8 cellular contexts compared by ENCODE assay signal in genomic region chr16:47143677-47144558, GRCh38. TPM values are rescaled to one million over a fixed set of nuclear protein-coding genes. Genes with fewer than 3 reads are reported as not detected.
A peak's percentile ranks its signal among the peaks of the same experiment; 100 is the strongest.
DNase-seq lines count a peak whose midpoint lies in the region; ATAC-seq, FAIRE-seq and TF ChIP-seq lines count a peak whose summit lies in the region.

A gene with protein sequence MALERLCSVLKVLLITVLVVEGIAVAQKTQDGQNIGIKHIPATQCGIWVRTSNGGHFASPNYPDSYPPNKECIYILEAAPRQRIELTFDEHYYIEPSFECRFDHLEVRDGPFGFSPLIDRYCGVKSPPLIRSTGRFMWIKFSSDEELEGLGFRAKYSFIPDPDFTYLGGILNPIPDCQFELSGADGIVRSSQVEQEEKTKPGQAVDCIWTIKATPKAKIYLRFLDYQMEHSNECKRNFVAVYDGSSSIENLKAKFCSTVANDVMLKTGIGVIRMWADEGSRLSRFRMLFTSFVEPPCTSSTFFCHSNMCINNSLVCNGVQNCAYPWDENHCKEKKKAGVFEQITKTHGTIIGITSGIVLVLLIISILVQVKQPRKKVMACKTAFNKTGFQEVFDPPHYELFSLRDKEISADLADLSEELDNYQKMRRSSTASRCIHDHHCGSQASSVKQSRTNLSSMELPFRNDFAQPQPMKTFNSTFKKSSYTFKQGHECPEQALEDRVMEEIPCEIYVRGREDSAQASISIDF (minus strand): TSS chr16:47143945. CDS start chr16:47143612, 333 bp downstream.

- H3K9me2 ChIP-seq in DOHH2 (replicated peaks; ENCODE audit: control insufficient read depth, low read length), result no peaks in the 10 kb centered on the region

- peak; percentile 13 for FAIRE-seq in HTR-8/SVneo (lab: Jason Lieb, UNC)

- peaks cover 38% of the 10 kb centered on the region for H3K27me3 Mint-ChIP-seq in activated naive CD4-positive, alpha-beta T cell treated with anti-CD3 and anti-CD28 coated beads for 36 hours (ENCODE audit: low read depth)

- in situ Hi-C loops in SK-MEL-5 (cut with HindIII; ENCODE audit: low pct_unique_long_range_greater_than_20kb, low sequenced_read_pairs), result no loop called here

- WGBS in trophoblast cell (ENCODE audit: extremely low coverage, insufficient coverage, insufficient read length), result no CpG with 5 or more reads among the region's 130 CpGs

- H4K12ac ChIP-seq in trophoblast cell (ENCODE audit: low read depth, low read length), result peak within 1 kb of the TSS; percentile 39

- CTCF ChIA-PET in activated naive CD4-positive, alpha-beta T cell treated with anti-CD3 and anti-CD28 coated beads for 36 hours (lab: Charles Lee), result interaction anchor here (0.6 to 5.7 kb wide), 15 partner anchors 32 to 1021 kb away, joined by 3 to 38 read pairs (median 4); partner anchors contain the start of gene ABCC12

- H3K79me1 ChIP-seq in trophoblast cell (ENCODE audit: low read length), result no peaks in the 10 kb centered on the region

- H3K4me3 ChIP-seq in DOHH2 (ENCODE audit: low read length) (peak within 1 kb of the TSS; percentile 72), trophoblast cell (ENCODE audit: low read depth, low read length) (peak within 1 kb of the TSS; percentile 74)

- H3K4me3 Mint-ChIP-seq in activated naive CD4-positive, alpha-beta T cell treated with anti-CD3 and anti-CD28 coated beads for 36 hours, result peak within 1 kb of the TSS; percentile 66

- no peak within 1 kb of the TSS for H2BK5ac ChIP-seq in trophoblast cell (ENCODE audit: low read depth, low read length, poor library complexity)

- H3K4me1 ChIP-seq in DOHH2 (ENCODE audit: control insufficient read depth, low read length) (peaks cover 14% of the 10 kb centered on the region), trophoblast cell (ENCODE audit: control insufficient read depth in 1 of 2, insufficient read depth in 2 of 2, low read length in 2 of 2) (peaks cover 0 to 5% of the 10 kb centered on the region in 2 experiments)

- H4K8ac ChIP-seq in trophoblast cell (ENCODE audit: low read depth, low read length), result peak within 1 kb of the TSS; percentile 61

- peak; percentile 21 for TF ChIP-seq CTCF in DOHH2 (IDR thresholded peaks at IDR 0.05; ENCODE audit: low read depth, low read length, poor library complexity, severe bottlenecking)

- peak within 1 kb of the TSS; percentile 6 for H3K14ac ChIP-seq in trophoblast cell (ENCODE audit: low read length)

- H3F3A ChIP-seq in DOHH2 (ENCODE audit: control insufficient read depth, insufficient read depth), result peaks cover 6% of the 10 kb centered on the region; the same call in 1 of the 2 replicates

- H3K23ac ChIP-seq in trophoblast cell (ENCODE audit: low read length), result no peak within 1 kb of the TSS

- H3K27ac ChIP-seq in DOHH2 (ENCODE audit: low read depth, low read length), result no peak within 1 kb of the TSS
- no peak within 1 kb of the TSS for H3K27ac ChIP-seq in trophoblast cell (ENCODE audit: low read depth, low read length)

- no peak within 1 kb of the TSS for H2BK12ac ChIP-seq in trophoblast cell (ENCODE audit: low read length)

- no peaks in the 10 kb centered on the region for H3K36me3 ChIP-seq in DOHH2 (ENCODE audit: control insufficient read depth, low read length)
- no peaks in the 10 kb centered on the region for H3K36me3 ChIP-seq in trophoblast cell (ENCODE audit: control insufficient read depth in 1 of 2, insufficient read depth in 2 of 2, low read length in 2 of 2)

- H3K27me3 ChIP-seq in DOHH2 (ENCODE audit: control insufficient read depth, low read length) (peaks cover 11% of the 10 kb centered on the region), trophoblast cell (ENCODE audit: insufficient read depth, low read length) (peaks cover 13% of the 10 kb centered on the region)

- no peak within 1 kb of the TSS for H3K27ac Mint-ChIP-seq in activated naive CD4-positive, alpha-beta T cell treated with anti-CD3 and anti-CD28 coated beads for 36 hours

- DNase-seq in HTR-8/SVneo (ENCODE audit: insufficient read length, low spot score) (peak; percentile 50), SK-MEL-5 (ENCODE audit: low read depth, low spot score) (peak; percentile 49), head of caudate nucleus (peak; percentile 11 to 83 (median 68)), trophoblast cell (peak; percentile 38 to 60), NCI-H1048 (lab: John Stamatoyannopoulos, UW) (no peak)
- DNase-seq in activated naive CD4-positive, alpha-beta T cell treated with anti-CD3 and anti-CD28 coated beads for 36 hours, result peak; percentile 57

- peak; percentile 48 for ATAC-seq in GM21390 (IDR thresholded peaks at IDR 0.05; ENCODE audit: unreplicated experiment)

- peak within 1 kb of the TSS; percentile 67 for H2AFZ ChIP-seq in trophoblast cell (ENCODE audit: insufficient read depth, low read length, poor library complexity)

- no peak within 1 kb of the TSS for H3K9ac ChIP-seq in trophoblast cell (ENCODE audit: low read length)

- no peak within 1 kb of the TSS for H2AK5ac ChIP-seq in trophoblast cell (ENCODE audit: low read length)

- H3K18ac ChIP-seq in trophoblast cell (ENCODE audit: low read length), result peak within 1 kb of the TSS; percentile 54

- H3K4me1 Mint-ChIP-seq in activated naive CD4-positive, alpha-beta T cell treated with anti-CD3 and anti-CD28 coated beads for 36 hours (ENCODE audit: low read depth), result peaks cover 10% of the 10 kb centered on the region

- H2BK120ac ChIP-seq in trophoblast cell (ENCODE audit: insufficient read depth, low read length, poor library complexity), result no peak within 1 kb of the TSS

- intact Hi-C loops in activated naive CD4-positive, alpha-beta T cell treated with anti-CD3 and anti-CD28 coated beads for 36 hours (cut with micrococcal nuclease), result loop anchor here (1.0 to 10.0 kb wide), 9 partner anchors 171 to 1486 kb away; partner anchors contain the start of genes DNAJA2, ITFG1, LONP2 and ORC6
- intact Hi-C loops in head of caudate nucleus (cut with DNase I), result loop anchor here (5.0 to 10.0 kb wide), 2 partner anchors 911 to 1018 kb away; no protein-coding TSS in a partner anchor

- H3K4me2 ChIP-seq in DOHH2 (ENCODE audit: low read length) (peak within 1 kb of the TSS; percentile 78), trophoblast cell (ENCODE audit: low read length) (peak within 1 kb of the TSS; percentile 93)

- H3K9me3 ChIP-seq in DOHH2 (ENCODE audit: control insufficient read depth, insufficient read depth, low read length), result no peaks in the 10 kb centered on the region
- H3K9me3 ChIP-seq in trophoblast cell (ENCODE audit: insufficient read depth, low read depth, low read length), result no peaks in the 10 kb centered on the region

- H3K4ac ChIP-seq in trophoblast cell (ENCODE audit: low read depth, low read length), result no peak within 1 kb of the TSS

- H4K91ac ChIP-seq in trophoblast cell (ENCODE audit: low read depth, low read length), result peak within 1 kb of the TSS; percentile 42

- H3K79me2 ChIP-seq in DOHH2 (ENCODE audit: control insufficient read depth, low read length) (peaks cover 43% of the 10 kb centered on the region), trophoblast cell (ENCODE audit: control insufficient read depth, insufficient read depth, low read length, poor library complexity) (no peaks in the 10 kb centered on the region)

- peaks cover 3% of the 10 kb centered on the region for H3K36me3 Mint-ChIP-seq in activated naive CD4-positive, alpha-beta T cell treated with anti-CD3 and anti-CD28 coated beads for 36 hours (ENCODE audit: low read depth)

- no peaks in the 10 kb centered on the region for H3K9me3 Mint-ChIP-seq in activated naive CD4-positive, alpha-beta T cell treated with anti-CD3 and anti-CD28 coated beads for 36 hours

- 0 out of 2 replicates have a peak, but pooled peaks cover 2% of the 10 kb centered on the region for H4K20me1 ChIP-seq in DOHH2 (ENCODE audit: control insufficient read depth, insufficient read depth, low read depth, low read length)

RNA-seq across cellular contexts. Expression of the gene that starts here (rescaled TPM):
- total RNA-seq in SK-MEL-5 (2014; rRNA removed; shearing (Covaris generic)), result 53.7 and 64.0 TPM in 2 replicates
- 55.9 and 82.0 TPM in 2 replicates for polyA plus RNA-seq in SK-MEL-5 (2015; cell fraction: cytosol; rRNA removed)
- 88.2 and 131 TPM in 2 replicates for polyA plus RNA-seq in SK-MEL-5 (2015; cell fraction: nucleus; rRNA removed)
- total RNA-seq in activated naive CD4-positive, alpha-beta T cell treated with anti-CD3 and anti-CD28 coated beads for 36 hours, result 1 to 10 TPM; 3.0 to 4.3 TPM
- polyA plus RNA-seq in trophoblast cell (2013), result 13.5 and 15.0 TPM in 2 replicates

Comparison
In these comparisons a context has a peak if more than half of its experiments do, and no peak if none do; other contexts are left out.
1. RNA of the gene that starts here (total RNA-seq): 53.7 to 64.0 TPM in SK-MEL-5; 3.0 to 4.3 TPM in activated naive CD4-positive, alpha-beta T cell treated with anti-CD3 and anti-CD28 coated beads for 36 hours; every median in the first group is over 10 times any median in the second.